ENCODE assay signal across 30 cellular contexts in genomic region chr2:223066721-223067120, GRCh38. TPM values are rescaled to one million over a fixed set of nuclear protein-coding genes. Genes with fewer than 3 reads are reported as not detected.
"Had no signal": no experiment of that assay in that cellular context is flagged by ENCODE, and none has a peak within 500 bp of the region (broad histone marks: within the 10 kb centered on the region; RNA-seq: fewer than 3 reads in every experiment).

No MANE protein-coding gene starts in this region.

- H3K27ac ChIP-seq: colonic mucosa, coronary artery, dorsolateral prefrontal cortex, epithelial cell of prostate, esophagus muscularis mucosa, esophagus squamous epithelium, foreskin keratinocyte, gastrocnemius medialis, gastroesophageal sphincter, heart left ventricle had no signal

- ATAC-seq: effector memory CD8-positive, alpha-beta T cell; esophagus mucosa; foreskin keratinocyte; gastrocnemius medialis; gastroesophageal sphincter; heart left ventricle had no signal

- DNase-seq: colonic mucosa; cortex of kidney; dermis blood vessel endothelial cell; dorsolateral prefrontal cortex; effector CD4-positive, alpha-beta T cell; effector CD8-positive, alpha-beta T cell; effector memory CD4-positive, alpha-beta T cell; effector memory CD8-positive, alpha-beta T cell; endodermal cell; erythroblast; esophagus squamous epithelium; foreskin fibroblast; foreskin keratinocyte; foreskin melanocyte; gastrocnemius medialis; glutamatergic neuron; head of caudate nucleus; heart left ventricle had no signal

- H3K27ac Mint-ChIP-seq: dendritic cell treated with granulocyte-macrophage colony-stimulating factor and Interleukin-4, amounts not matched to agents 40 ng/mL and 50 ng/mL, for 4 days; effector memory CD8-positive, alpha-beta T cell; endodermal cell had no signal

- H3K27me3 ChIP-seq: colonic mucosa, dorsolateral prefrontal cortex, esophagus muscularis mucosa, esophagus squamous epithelium, foreskin keratinocyte, gastrocnemius medialis, gastroesophageal sphincter, heart left ventricle had no signal

- H3K9me3 ChIP-seq: colonic mucosa, esophagus muscularis mucosa, esophagus squamous epithelium, gastrocnemius medialis, gastroesophageal sphincter, heart left ventricle had no signal

- H3K27me3 Mint-ChIP-seq: effector memory CD8-positive, alpha-beta T cell had no signal

- FAIRE-seq: colon, endometrium, endothelial cell of umbilical vein, frontal cortex had no signal

- H3K4me1 ChIP-seq: colonic mucosa, esophagus squamous epithelium, foreskin keratinocyte, gastrocnemius medialis, heart left ventricle had no signal

- H3K36me3 ChIP-seq: colonic mucosa, esophagus muscularis mucosa, esophagus squamous epithelium, gastrocnemius medialis, gastroesophageal sphincter, heart left ventricle had no signal

- H3K9me3 Mint-ChIP-seq: dendritic cell treated with granulocyte-macrophage colony-stimulating factor and Interleukin-4, amounts not matched to agents 40 ng/mL and 50 ng/mL, for 4 days; effector memory CD8-positive, alpha-beta T cell; endodermal cell had no signal

- H3K4me3 Mint-ChIP-seq: dendritic cell treated with granulocyte-macrophage colony-stimulating factor and Interleukin-4, amounts not matched to agents 40 ng/mL and 50 ng/mL, for 4 days; effector memory CD8-positive, alpha-beta T cell; endodermal cell had no signal

- H3K4me3 ChIP-seq: colonic mucosa, coronary artery, dorsolateral prefrontal cortex, esophagus muscularis mucosa, esophagus squamous epithelium, gastrocnemius medialis, gastroesophageal sphincter, heart left ventricle had no signal

RNA-seq across cellular contexts. Expression of gene KCNE4, which starts 14.7 kb away (rescaled TPM):
- total RNA-seq: dermis microvascular lymphatic vessel endothelial cell, endothelial cell of umbilical vein, epithelial cell of proximal tubule had no signal
